Comparison of ENCODE assay signal across 39 cellular contexts in the genomic region with DNA sequence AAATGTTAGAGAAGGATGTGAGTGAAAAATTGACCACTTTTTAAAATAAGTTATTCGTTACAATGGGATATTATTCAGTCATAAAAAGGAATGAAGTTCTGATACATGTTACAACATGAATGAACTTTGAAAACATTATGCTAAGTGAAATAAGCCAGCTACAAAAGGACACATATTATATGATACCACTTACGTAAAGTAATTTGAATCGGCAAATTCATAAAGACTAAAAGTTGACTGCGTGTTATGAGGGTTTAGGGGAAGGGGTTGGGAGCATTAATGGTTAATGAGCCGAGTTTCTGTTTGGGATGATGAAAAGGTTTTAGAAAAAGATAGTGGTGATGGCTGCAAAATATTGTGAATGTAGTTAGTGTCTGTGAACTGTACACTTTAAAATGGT.
"Had no signal": no experiment of that assay in that cellular context is flagged by ENCODE, and none has a peak within 500 bp of the region (broad histone marks: within the 10 kb centered on the region; RNA-seq: fewer than 3 reads in every experiment).

No MANE protein-coding gene starts in this region.

- H3K9me3 Mint-ChIP-seq: activated CD4-positive, alpha-beta memory T cell treated with anti-CD3 and anti-CD28 coated beads, Interleukin-2, amount 10 ng/mL, durations not matched to agents 7 days and 5 days; activated CD4-positive, alpha-beta T cell treated with anti-CD3 and anti-CD28 coated beads, Interleukin-2, amount 10 ng/mL, durations not matched to agents 7 days and 5 days; activated naive CD4-positive, alpha-beta T cell treated with anti-CD3 and anti-CD28 coated beads, Interleukin-2, amount 10 ng/mL, durations not matched to agents 7 days and 5 days; activated naive CD4-positive, alpha-beta T cell treated with anti-CD3 and anti-CD28 coated beads, Interleukin-2, amount 50 U/mL, for 24 hours; activated naive CD8-positive, alpha-beta T cell treated with anti-CD3 and anti-CD28 coated beads, Interleukin-2, amount 10 ng/mL, durations not matched to agents 7 days and 5 days; activated naive CD8-positive, alpha-beta T cell treated with anti-CD3 and anti-CD28 coated beads, Interleukin-2, amount 50 U/mL, for 24 hours; activated T-cell treated with anti-CD3 and anti-CD28 coated beads, Interleukin-2, amount 50 U/mL, for 24 hours; activated T-helper 2 cell treated with anti-CD3 and anti-CD28 coated beads, Interferon-gamma antibody, Interleukin-2, Interleukin-4, amounts not matched to agents 10 μg/mL and 5 μg/mL and 100 μg/mL, durations not matched to agents 14 hours and 24 hours and 36 hours; central memory CD8-positive, alpha-beta T cell; T-helper 1 cell treated with Interleukin-12 subunit alpha and Interleukin-12 subunit beta and Interleukin-4 antibody, amounts not matched to agents 30 μg/mL and 1 μg/mL, for 36 hours; T-helper 2 cell treated with Interferon-gamma antibody and Interleukin-4, amounts not matched to agents 5 μg/mL and 100 μg/mL, for 36 hours had no signal

- H3K27me3 ChIP-seq: ascending aorta, cardiac muscle cell had no signal

- H3K4me1 ChIP-seq: ascending aorta had no signal

- H3K9me3 ChIP-seq: ascending aorta had no signal

- H3K4me3 ChIP-seq: ascending aorta, cardiac muscle cell had no signal

- ATAC-seq: activated CD4-positive, alpha-beta T cell treated with anti-CD3 and anti-CD28 coated beads for 36 hours; activated CD4-positive, CD25-positive, alpha-beta regulatory T cell treated with anti-CD3 and anti-CD28 coated beads, Interleukin-2, amount 50 U/mL, for 24 hours; activated CD8-positive, alpha-beta memory T cell treated with anti-CD3 and anti-CD28 coated beads, Interleukin-2, amount 10 ng/mL, durations not matched to agents 7 days and 5 days; activated CD8-positive, alpha-beta T cell treated with anti-CD3 and anti-CD28 coated beads, Interleukin-2, amount 10 ng/mL, durations not matched to agents 7 days and 5 days; activated naive CD8-positive, alpha-beta T cell treated with anti-CD3 and anti-CD28 coated beads, Interleukin-2, amount 50 U/mL, for 24 hours had no signal

- H3K27ac Mint-ChIP-seq: activated CD4-positive, alpha-beta memory T cell treated with anti-CD3 and anti-CD28 coated beads, Interleukin-2, amount 10 ng/mL, durations not matched to agents 7 days and 5 days; activated CD4-positive, alpha-beta T cell treated with anti-CD3 and anti-CD28 coated beads for 36 hours; activated CD4-positive, alpha-beta T cell treated with anti-CD3 and anti-CD28 coated beads, Interleukin-2, amount 10 ng/mL, durations not matched to agents 7 days and 5 days; activated CD8-positive, alpha-beta memory T cell treated with anti-CD3 and anti-CD28 coated beads, Interleukin-2, amount 10 ng/mL, durations not matched to agents 7 days and 5 days; activated CD8-positive, alpha-beta T cell treated with anti-CD3 and anti-CD28 coated beads, Interleukin-2, amount 10 ng/mL, durations not matched to agents 7 days and 5 days; activated naive CD4-positive, alpha-beta T cell treated with anti-CD3 and anti-CD28 coated beads, Interleukin-2, amount 10 ng/mL, durations not matched to agents 7 days and 5 days; activated naive CD4-positive, alpha-beta T cell treated with anti-CD3 and anti-CD28 coated beads, Interleukin-2, amount 50 U/mL, for 24 hours; activated naive CD8-positive, alpha-beta T cell; activated naive CD8-positive, alpha-beta T cell treated with anti-CD3 and anti-CD28 coated beads, Interleukin-2, amount 10 ng/mL, durations not matched to agents 7 days and 5 days; activated naive CD8-positive, alpha-beta T cell treated with anti-CD3 and anti-CD28 coated beads, Interleukin-2, amount 50 U/mL, for 24 hours; activated T-cell treated with anti-CD3 and anti-CD28 coated beads, Interleukin-2, amount 50 U/mL, for 24 hours; activated T-helper 2 cell treated with anti-CD3 and anti-CD28 coated beads, Interferon-gamma antibody, Interleukin-2, Interleukin-4, amounts not matched to agents 10 μg/mL and 5 μg/mL and 100 μg/mL, durations not matched to agents 14 hours and 24 hours and 36 hours; brain; T-helper 1 cell treated with Interleukin-12 subunit alpha and Interleukin-12 subunit beta and Interleukin-4 antibody, amounts not matched to agents 30 μg/mL and 1 μg/mL, for 36 hours; T-helper 2 cell treated with Interferon-gamma antibody and Interleukin-4, amounts not matched to agents 5 μg/mL and 100 μg/mL, for 36 hours had no signal

- DNase-seq: activated CD4-positive, alpha-beta memory T cell treated with anti-CD3 and anti-CD28 coated beads, Interleukin-2, amount 10 ng/mL, durations not matched to agents 7 days and 5 days; activated CD4-positive, alpha-beta T cell treated with anti-CD3 and anti-CD28 coated beads for 1 hour; activated CD4-positive, alpha-beta T cell treated with anti-CD3 and anti-CD28 coated beads for 36 hours; activated CD4-positive, alpha-beta T cell treated with anti-CD3 and anti-CD28 coated beads for 48 hours; activated CD4-positive, alpha-beta T cell treated with anti-CD3 and anti-CD28 coated beads, Interleukin-2, amount 10 ng/mL, durations not matched to agents 7 days and 5 days; activated CD4-positive, alpha-beta T cell treated with anti-CD3 and anti-CD28 coated beads, Interleukin-2, amount 50 U/mL, for 48 hours; activated CD4-positive, CD25-positive, alpha-beta regulatory T cell; activated CD8-positive, alpha-beta memory T cell treated with anti-CD3 and anti-CD28 coated beads for 24 hours; activated CD8-positive, alpha-beta memory T cell treated with anti-CD3 and anti-CD28 coated beads, Interleukin-2, amount 10 ng/mL, durations not matched to agents 7 days and 5 days; activated CD8-positive, alpha-beta memory T cell treated with anti-CD3 and anti-CD28 coated beads, Interleukin-2, amount 50 U/mL, for 48 hours; activated CD8-positive, alpha-beta T cell treated with anti-CD3 and anti-CD28 coated beads, Interleukin-2, amount 10 ng/mL, durations not matched to agents 7 days and 5 days; activated effector memory CD4-positive, alpha-beta T cell treated with Interleukin-2 at 50 U/mL for 16 hours; activated gamma-delta T cell; activated naive CD4-positive, alpha-beta T cell treated with anti-CD3 and anti-CD28 coated beads, Interleukin-2, amount 10 ng/mL, durations not matched to agents 7 days and 5 days; activated naive CD4-positive, alpha-beta T cell treated with Interleukin-2 at 50 U/mL for 16 hours; activated naive CD8-positive, alpha-beta T cell treated with anti-CD3 and anti-CD28 coated beads, Interleukin-2, amount 10 ng/mL, durations not matched to agents 7 days and 5 days; activated naive CD8-positive, alpha-beta T cell treated with anti-CD3 and anti-CD28 coated beads, Interleukin-2, amount 50 U/mL, for 24 hours; activated T-cell treated with anti-CD3 and anti-CD28 coated beads, Interleukin-2, amount 50 U/mL, for 24 hours; activated T-cell treated with anti-CD3 and anti-CD28 coated beads, Interleukin-2, amount 50 U/mL, for 48 hours; amygdala; anterior cingulate cortex; caudate nucleus; cerebellar nuclear complex; T-helper 1 cell; T-helper 2 cell; T-helper 9 cell had no signal

- H3K36me3 ChIP-seq: ascending aorta, cardiac muscle cell had no signal

- H3K4me3 Mint-ChIP-seq: activated CD4-positive, alpha-beta memory T cell treated with anti-CD3 and anti-CD28 coated beads, Interleukin-2, amount 10 ng/mL, durations not matched to agents 7 days and 5 days; activated CD4-positive, alpha-beta T cell treated with anti-CD3 and anti-CD28 coated beads for 36 hours; activated CD4-positive, alpha-beta T cell treated with anti-CD3 and anti-CD28 coated beads, Interleukin-2, amount 10 ng/mL, durations not matched to agents 7 days and 5 days; activated CD8-positive, alpha-beta memory T cell treated with anti-CD3 and anti-CD28 coated beads, Interleukin-2, amount 10 ng/mL, durations not matched to agents 7 days and 5 days; activated CD8-positive, alpha-beta T cell treated with anti-CD3 and anti-CD28 coated beads, Interleukin-2, amount 10 ng/mL, durations not matched to agents 7 days and 5 days; activated naive CD4-positive, alpha-beta T cell treated with anti-CD3 and anti-CD28 coated beads, Interleukin-2, amount 10 ng/mL, durations not matched to agents 7 days and 5 days; activated naive CD4-positive, alpha-beta T cell treated with anti-CD3 and anti-CD28 coated beads, Interleukin-2, amount 50 U/mL, for 24 hours; activated naive CD8-positive, alpha-beta T cell; activated naive CD8-positive, alpha-beta T cell treated with anti-CD3 and anti-CD28 coated beads, Interleukin-2, amount 10 ng/mL, durations not matched to agents 7 days and 5 days; activated naive CD8-positive, alpha-beta T cell treated with anti-CD3 and anti-CD28 coated beads, Interleukin-2, amount 50 U/mL, for 24 hours; activated T-cell treated with anti-CD3 and anti-CD28 coated beads, Interleukin-2, amount 50 U/mL, for 24 hours; brain; central memory CD8-positive, alpha-beta T cell; T-helper 1 cell treated with Interleukin-12 subunit alpha and Interleukin-12 subunit beta and Interleukin-4 antibody, amounts not matched to agents 30 μg/mL and 1 μg/mL, for 36 hours; T-helper 2 cell treated with Interferon-gamma antibody and Interleukin-4, amounts not matched to agents 5 μg/mL and 100 μg/mL, for 36 hours had no signal

- FAIRE-seq: bronchial epithelial cell, TTC549 had no signal

- H3K27ac ChIP-seq: ascending aorta, cardiac muscle cell, VCaP had no signal

- H3K4me1 Mint-ChIP-seq: brain had no signal

- H3K27me3 Mint-ChIP-seq: activated CD4-positive, alpha-beta memory T cell treated with anti-CD3 and anti-CD28 coated beads, Interleukin-2, amount 10 ng/mL, durations not matched to agents 7 days and 5 days; activated CD4-positive, alpha-beta T cell treated with anti-CD3 and anti-CD28 coated beads for 36 hours; activated CD4-positive, alpha-beta T cell treated with anti-CD3 and anti-CD28 coated beads, Interleukin-2, amount 10 ng/mL, durations not matched to agents 7 days and 5 days; activated CD8-positive, alpha-beta memory T cell treated with anti-CD3 and anti-CD28 coated beads, Interleukin-2, amount 10 ng/mL, durations not matched to agents 7 days and 5 days; activated naive CD4-positive, alpha-beta T cell treated with anti-CD3 and anti-CD28 coated beads, Interleukin-2, amount 10 ng/mL, durations not matched to agents 7 days and 5 days; activated naive CD4-positive, alpha-beta T cell treated with anti-CD3 and anti-CD28 coated beads, Interleukin-2, amount 50 U/mL, for 24 hours; activated naive CD8-positive, alpha-beta T cell; activated naive CD8-positive, alpha-beta T cell treated with anti-CD3 and anti-CD28 coated beads, Interleukin-2, amount 10 ng/mL, durations not matched to agents 7 days and 5 days; activated naive CD8-positive, alpha-beta T cell treated with anti-CD3 and anti-CD28 coated beads, Interleukin-2, amount 50 U/mL, for 24 hours; activated T-cell treated with anti-CD3 and anti-CD28 coated beads, Interleukin-2, amount 50 U/mL, for 24 hours; brain; central memory CD8-positive, alpha-beta T cell had no signal
